Comparison of ENCODE assay signal across 22 cellular contexts in the genomic region with DNA sequence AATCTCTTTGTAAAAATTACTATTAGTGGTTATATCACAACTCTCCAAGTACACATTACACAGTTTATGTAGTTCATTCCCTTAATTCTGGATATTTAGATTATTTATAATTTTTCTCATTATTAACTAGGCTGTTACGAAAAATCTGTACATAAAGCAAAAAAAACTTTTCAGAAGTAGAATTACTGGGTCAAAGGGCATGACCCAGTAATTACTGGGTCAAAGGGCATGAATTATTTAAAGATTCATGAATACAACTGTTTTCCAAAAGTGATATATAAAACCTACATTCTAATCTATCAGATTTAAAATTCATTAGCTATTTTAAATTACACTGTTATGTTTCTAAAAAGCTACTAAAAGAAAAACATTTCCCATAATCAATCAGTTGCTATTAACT. TPM values are rescaled to one million over a fixed set of nuclear protein-coding genes. Genes with fewer than 3 reads are reported as not detected.
DNase-seq lines count a peak whose midpoint lies in the region; ATAC-seq, FAIRE-seq and TF ChIP-seq lines count a peak whose summit lies in the region.
"Had no signal": no experiment of that assay in that cellular context is flagged by ENCODE, and none has a peak within 500 bp of the region (broad histone marks: within the 10 kb centered on the region; RNA-seq: fewer than 3 reads in every experiment).

No MANE protein-coding gene starts in this region.

- no peak for FAIRE-seq in GM12878 (lab: Jason Lieb, UNC)
- FAIRE-seq: A549, GM12892, H54 had no signal

- peaks cover 5 to 40% of the 10 kb centered on the region in 2 experiments for H3K36me3 ChIP-seq in GM12878 (ENCODE audit: control insufficient read depth in 2 of 2, insufficient read depth in 2 of 2, low read length in 1 of 2)
- H3K36me3 ChIP-seq in subcutaneous abdominal adipose tissue (ENCODE audit: control insufficient read depth in 5 of 5, insufficient read depth in 5 of 5, low read length in 5 of 5), result peaks cover 27 to 59% (median 35%) of the 10 kb centered on the region in 5 donors
- H3K36me3 ChIP-seq in neuronal stem cell (replicated peaks in 1 of 2; ENCODE audit: control insufficient read depth in 2 of 2, insufficient read depth in 2 of 2, low read length in 2 of 2), result peaks cover 10 to 76% of the 10 kb centered on the region in 2 donors
- H3K36me3 ChIP-seq: BE2C had no signal

- no peaks in the 10 kb centered on the region for H3K27me3 Mint-ChIP-seq in natural killer cell (ENCODE audit: low read depth in 2 of 2)
- H3K27me3 Mint-ChIP-seq in natural killer cell treated with Interleukin-12 subunit alpha and Interleukin-12 subunit beta and Interleukin-15 and Interleukin-18, amount 100 ng/mL, for 72 hours, result no peaks in the 10 kb centered on the region
- H3K27me3 Mint-ChIP-seq: CD4-positive, alpha-beta T cell had no signal

- peaks cover 7% of the 10 kb centered on the region for H3K79me2 ChIP-seq in GM12878 (ENCODE audit: control insufficient read depth, insufficient read depth, low read length)

- TF ChIP-seq CTCF in natural killer cell (IDR thresholded peaks at IDR 0.05) (no peak), GM12878 (IDR thresholded peaks at IDR 0.05 in 2 of 3, conservative IDR thresholded peaks at IDR 0.05 in 1 of 3; ENCODE audit: control insufficient read depth in 2 of 3, extremely low read depth in 1 of 3, insufficient read depth in 1 of 3, low read depth in 3 of 3, low read length in 3 of 3) (no peak)

- ATAC-seq in natural killer cell, result no peak
- ATAC-seq in natural killer cell treated with Interleukin-12 subunit alpha and Interleukin-12 subunit beta and Interleukin-15 and Interleukin-18, amount 100 ng/mL, for 72 hours, result no peak
- no peak for ATAC-seq in GM12878
- ATAC-seq: A549 had no signal

- in situ Hi-C loops in GM12878 (cut with MboI), result no loop called here

- peaks cover 10 to 16% of the 10 kb centered on the region in 2 donors for H3K4me1 Mint-ChIP-seq in natural killer cell
- peaks cover 6 to 8% of the 10 kb centered on the region in 2 donors for H3K4me1 Mint-ChIP-seq in natural killer cell treated with Interleukin-12 subunit alpha and Interleukin-12 subunit beta and Interleukin-15 and Interleukin-18, amount 100 ng/mL, for 72 hours (ENCODE audit: low read depth in 2 of 2)

- H3K79me1 ChIP-seq in neuronal stem cell (ENCODE audit: low read depth, low read length), result peaks cover 3% of the 10 kb centered on the region

- H3K27ac ChIP-seq in GM12878 (ENCODE audit: control insufficient read depth, insufficient read depth), result no peak overlapping the region
- peak overlapping the region; percentile 21 for H3K27ac ChIP-seq in subcutaneous abdominal adipose tissue (ENCODE audit: low read depth, low read length)
- H3K27ac ChIP-seq in neuronal stem cell (replicated peaks; ENCODE audit: low read length), result no peak overlapping the region
- H3K27ac ChIP-seq: A549; BLaER1 treated with 17β-estradiol and CSF1 and Interleukin-3, amounts not matched to agents 10 nM and 100 nM had no signal

- no peak overlapping the region for H2BK120ac ChIP-seq in neuronal stem cell (ENCODE audit: low read depth, low read length)

- no peaks in the 10 kb centered on the region for H3K27me3 ChIP-seq in GM12878 (replicated peaks in 1 of 2; ENCODE audit: control insufficient read depth in 2 of 2, insufficient read depth in 2 of 2, low read length in 1 of 2)
- H3K27me3 ChIP-seq in subcutaneous abdominal adipose tissue (ENCODE audit: control insufficient read depth in 5 of 5, insufficient read depth in 4 of 5, low read length in 5 of 5), result no peaks in the 10 kb centered on the region
- H3K27me3 ChIP-seq in neuronal stem cell (ENCODE audit: control insufficient read depth in 3 of 3, insufficient read depth in 3 of 3, low read depth in 1 of 3, low read length in 3 of 3), result no peaks in the 10 kb centered on the region
- H3K27me3 ChIP-seq: BE2C; BLaER1 treated with 17β-estradiol and CSF1 and Interleukin-3, amounts not matched to agents 10 nM and 100 nM had no signal

- no peak overlapping the region for H3K4me2 ChIP-seq in GM12878 (ENCODE audit: control insufficient read depth, insufficient read depth)
- no peak overlapping the region for H3K4me2 ChIP-seq in neuronal stem cell (ENCODE audit: insufficient read depth, low read length, poor library complexity, severe bottlenecking)
- H3K4me2 ChIP-seq: A549; BLaER1 treated with 17β-estradiol and CSF1 and Interleukin-3, amounts not matched to agents 10 nM and 100 nM had no signal

- H3K18ac ChIP-seq in neuronal stem cell (ENCODE audit: low read length), result no peak overlapping the region

- intact Hi-C loops in natural killer cell (cut with micrococcal nuclease), result no loop called here
- intact Hi-C loops in GM12878 (cut with micrococcal nuclease; ENCODE audit: unreplicated experiment), result no loop called here

- no peak overlapping the region for H3K4me3 Mint-ChIP-seq in natural killer cell
- H3K4me3 Mint-ChIP-seq in natural killer cell treated with Interleukin-12 subunit alpha and Interleukin-12 subunit beta and Interleukin-15 and Interleukin-18, amount 100 ng/mL, for 72 hours, result no peak overlapping the region
- H3K4me3 Mint-ChIP-seq: CD14-positive monocyte; CD4-positive, alpha-beta T cell; CD8-positive, alpha-beta memory T cell; HFFc6 had no signal

- H4K8ac ChIP-seq in neuronal stem cell (ENCODE audit: low read depth, low read length), result no peak overlapping the region

- no peaks in the 10 kb centered on the region for H3K9me3 Mint-ChIP-seq in natural killer cell
- no peaks in the 10 kb centered on the region for H3K9me3 Mint-ChIP-seq in natural killer cell treated with Interleukin-12 subunit alpha and Interleukin-12 subunit beta and Interleukin-15 and Interleukin-18, amount 100 ng/mL, for 72 hours
- H3K9me3 Mint-ChIP-seq: CD14-positive monocyte; CD4-positive, alpha-beta T cell; CD8-positive, alpha-beta memory T cell; HFFc6 had no signal

- no peak overlapping the region for H4K91ac ChIP-seq in neuronal stem cell (ENCODE audit: low read depth, low read length, poor library complexity)

- no peak overlapping the region for H3K23ac ChIP-seq in neuronal stem cell (ENCODE audit: low read depth, low read length, poor library complexity)

- H3K14ac ChIP-seq in neuronal stem cell (ENCODE audit: low read length), result no peak overlapping the region

- no TSS peak for BruUV-seq in GM12878 (replicated peaks; lab: Mats Ljungman, UMichigan)

- H2BK5ac ChIP-seq in neuronal stem cell (ENCODE audit: low read length), result no peak overlapping the region

- no peak overlapping the region for H2AK5ac ChIP-seq in neuronal stem cell (ENCODE audit: low read depth, low read length)

- CTCF ChIA-PET in GM12878 (lab: Yijun Ruan, JAX), result no interaction called here

- H3K9me3 ChIP-seq in GM12878 (replicated peaks; ENCODE audit: control insufficient read depth, insufficient read depth, low read length) (peaks cover 2% of the 10 kb centered on the region; the same call in 2 of the 3 replicates), subcutaneous abdominal adipose tissue (ENCODE audit: control insufficient read depth in 5 of 5, low read length in 5 of 5) (no peaks in the 10 kb centered on the region), neuronal stem cell (replicated peaks in 1 of 2; ENCODE audit: control insufficient read depth in 2 of 2, insufficient read depth in 1 of 2, low read depth in 1 of 2, low read length in 2 of 2) (no peaks in the 10 kb centered on the region)
- H3K9me3 ChIP-seq: A549; BE2C; BLaER1 treated with 17β-estradiol and CSF1 and Interleukin-3, amounts not matched to agents 10 nM and 100 nM; HAP-1 had no signal

- H3K9ac ChIP-seq in GM12878 (ENCODE audit: control insufficient read depth, insufficient read depth, low read length) (no peak overlapping the region), subcutaneous abdominal adipose tissue (ENCODE audit: low read length in 5 of 5) (no peak overlapping the region), neuronal stem cell (ENCODE audit: low read depth, low read length, poor library complexity) (no peak overlapping the region)
- H3K9ac ChIP-seq: BLaER1 treated with 17β-estradiol and CSF1 and Interleukin-3, amounts not matched to agents 10 nM and 100 nM had no signal

- no peak overlapping the region for H2AFZ ChIP-seq in GM12878 (ENCODE audit: control insufficient read depth, low read depth, low read length)
- H2AFZ ChIP-seq in neuronal stem cell (ENCODE audit: low read length), result no peak overlapping the region

- POLR2A ChIA-PET in GM12878 (lab: Charles Lee), result interaction anchor here (0.5 kb wide), 1 partner anchor 49 kb away, joined by 5 read pairs; no protein-coding TSS in a partner anchor

- SMC1A ChIA-PET in GM12878 (lab: Charles Lee; ENCODE audit: uncharacterized antibody, unreplicated experiment), result interaction anchor here (0.5 to 1.3 kb wide), 4 partner anchors 20 to 369 kb away, joined by 3 to 4 read pairs (median 3); partner anchors contain the start of gene FBXO11

- no peak for DNase-seq in natural killer cell
- DNase-seq in natural killer cell treated with Interleukin-12 subunit alpha and Interleukin-12 subunit beta and Interleukin-15 and Interleukin-18, amount 100 ng/mL, for 72 hours (ENCODE audit: low spot score), result no peak
- no peak for DNase-seq in GM12878 (ENCODE audit: low read depth, low spot score)
- no peak for DNase-seq in HUDEP-2 (lab: John Stamatoyannopoulos, UW; ENCODE audit: unreplicated experiment in 76 of 76)
- DNase-seq in neuronal stem cell (ENCODE audit: low spot score), result no peak
- DNase-seq: 8988T; ACHN; AML-193; BE2C; CD4-positive, alpha-beta T cell; CD8-positive, alpha-beta memory T cell; DMS53; GF-D8; GOT3; HFFc6 had no signal

- RAD21 ChIA-PET in GM12878 (lab: Charles Lee; ENCODE audit: unreplicated experiment), result no interaction called here

- peak overlapping the region; percentile 8 to 45 for H3K27ac Mint-ChIP-seq in natural killer cell
- no peak overlapping the region for H3K27ac Mint-ChIP-seq in natural killer cell treated with Interleukin-12 subunit alpha and Interleukin-12 subunit beta and Interleukin-15 and Interleukin-18, amount 100 ng/mL, for 72 hours
- H3K27ac Mint-ChIP-seq: CD14-positive monocyte; CD4-positive, alpha-beta T cell; HFFc6 had no signal

- H3K4me3 ChIP-seq in GM12878 (no peak overlapping the region), subcutaneous abdominal adipose tissue (ENCODE audit: low read depth in 1 of 5, low read length in 5 of 5) (no peak overlapping the region), neuronal stem cell (ENCODE audit: low read length in 2 of 2) (no peak overlapping the region)
- H3K4me3 ChIP-seq: A549; BLaER1 treated with 17β-estradiol and CSF1 and Interleukin-3, amounts not matched to agents 10 nM and 100 nM; HAP-1 had no signal

- TF ChIP-seq RAD21 in GM12878 (IDR thresholded peaks at IDR 0.05; ENCODE audit: insufficient read depth, low read depth, low read length), result no peak

- no peak for TF ChIP-seq POLR2A in GM12878 (IDR thresholded peaks at IDR 0.05; ENCODE audit: low read depth, low read length)

- no peak for TF ChIP-seq EP300 in GM12878 (IDR thresholded peaks at IDR 0.05; ENCODE audit: borderline replicate concordance in 1 of 2, control insufficient read depth in 1 of 2, low read depth in 2 of 2, low read length in 2 of 2)

- H3K36me3 Mint-ChIP-seq in natural killer cell, result peaks cover 5% of the 10 kb centered on the region
- H3K36me3 Mint-ChIP-seq in natural killer cell treated with Interleukin-12 subunit alpha and Interleukin-12 subunit beta and Interleukin-15 and Interleukin-18, amount 100 ng/mL, for 72 hours, result peaks cover 12% of the 10 kb centered on the region

- H2BK15ac ChIP-seq in neuronal stem cell (ENCODE audit: low read length), result no peak overlapping the region

- H3K4me1 ChIP-seq in GM12878 (ENCODE audit: control insufficient read depth, insufficient read depth, low read length), result peaks cover 6% of the 10 kb centered on the region; the same call in 1 of the 2 replicates
- H3K4me1 ChIP-seq in subcutaneous abdominal adipose tissue (ENCODE audit: control insufficient read depth in 5 of 5, insufficient read depth in 5 of 5, low read length in 5 of 5), result peaks cover 0 to 3% (median 0%) of the 10 kb centered on the region in 5 donors
- H3K4me1 ChIP-seq in neuronal stem cell (ENCODE audit: control insufficient read depth in 2 of 2, insufficient read depth in 1 of 2, low read depth in 1 of 2, low read length in 2 of 2), result no peaks in the 10 kb centered on the region
- H3K4me1 ChIP-seq: A549; BE2C; BLaER1 treated with 17β-estradiol and CSF1 and Interleukin-3, amounts not matched to agents 10 nM and 100 nM; HAP-1 had no signal

- H2BK12ac ChIP-seq in neuronal stem cell (ENCODE audit: low read length), result no peak overlapping the region

- 90% methylated on average over 1 of the region's 1 CpG for WGBS in GM12878 (ENCODE audit: insufficient coverage, insufficient replicate concordance, low lambda C conversion rate, missing lambda C conversion rate)
- whole genome bisulfite sequencing in neuronal stem cell (ENCODE audit: extremely low coverage in 2 of 2, insufficient read length in 2 of 2, insufficient replicate concordance in 1 of 2), 2 donors, result no CpG with 5 or more reads among the region's 1 CpG

- H4K20me1 ChIP-seq in GM12878 (ENCODE audit: control insufficient read depth, insufficient read depth), result no peaks in the 10 kb centered on the region

- no peak overlapping the region for H3K4ac ChIP-seq in neuronal stem cell (ENCODE audit: low read length)

RNA-seq across cellular contexts. Expression of gene MSH6, which starts 55.3 kb away (rescaled TPM):
- total RNA-seq in natural killer cell (10 to 100 TPM; 18.5 to 35.5 (median 26.2) TPM), GM12878 (2014; rRNA removed) (58.8 and 66.9 TPM in 2 replicates), GM12878 (2014; rRNA removed; fragmentation: Illumina TruSeq; extraction: Trizol) (72.6 and 75.0 TPM in 2 replicates), GM12878 (2021) (105 and 106 TPM in 2 replicates)
- 10 to 100 TPM; 62.7 to 81.2 TPM for total RNA-seq in natural killer cell treated with Interleukin-12 subunit alpha and Interleukin-12 subunit beta and Interleukin-15 and Interleukin-18, amount 100 ng/mL, for 72 hours
- total RNA-seq in GM12878 (2013; cell fraction: nucleolus; rRNA removed), result 48.0 and 54.2 TPM in 2 replicates
- polyA plus RNA-seq in GM12878 (2011; ENCODE audit: low read depth), result 19.5 TPM
- polyA plus RNA-seq in GM12878 (2011; rRNA removed) (59.8 and 69.5 TPM in 2 replicates), GM12878 (2014; fragmentation: Illumina TruSeq; extraction: Trizol) (94.4 and 110 TPM in 2 replicates), GM12878 (2014; fragmentation: Nextera tagmentation; extraction: Ambion mirVana) (10 to 100 TPM; 12.4 to 25.6 TPM), GM12878 (2014; rRNA removed) (56.0 and 56.2 TPM in 2 replicates), GM12878 (2016; fragmentation: Nextera tagmentation; extraction: Ambion mirVana) (100 to 1,000 TPM; 104 to 108 TPM)
- 18.4 and 26.7 TPM in 2 replicates for polyA plus RNA-seq in GM12878 (2011; cell fraction: cytosol; rRNA removed)
- 25.8 and 48.0 TPM in 2 replicates for polyA plus RNA-seq in GM12878 (2011; cell fraction: nucleus; rRNA removed)
- polyA plus RNA-seq in GM12878 (2012), result 23.4 and 26.8 TPM in 2 replicates
- polyA minus RNA-seq in GM12878 (2011; rRNA and poly(A)+ RNA removed), result 36.1 and 54.6 TPM in 2 replicates
- polyA minus RNA-seq in GM12878 (2011; cell fraction: cytosol; rRNA and poly(A)+ RNA removed), result 31.3 and 35.0 TPM in 2 replicates
- 13.1 and 23.7 TPM in 2 replicates for polyA minus RNA-seq in GM12878 (2011; cell fraction: nucleus; rRNA and poly(A)+ RNA removed)
- polyA plus RNA-seq in neuronal stem cell (2013, experiment 1 of 2), result 106 TPM
- 103 TPM for polyA plus RNA-seq in neuronal stem cell (2013, experiment 2 of 2)

Comparison
In these comparisons a context has a peak if more than half of its experiments do, and no peak if none do; other contexts are left out.
1. H3K27ac Mint-ChIP-seq: peak in natural killer cell (2 of 2); none in natural killer cell treated with Interleukin-12 subunit alpha and Interleukin-12 subunit beta and Interleukin-15 and Interleukin-18, amount 100 ng/mL, for 72 hours (0 of 2).